In genomic region chr19:58476498-58477015, GRCh38 we compare ENCODE assay signal across 1 cellular context.
TF ChIP-seq lines count a peak whose summit lies in the region.

No MANE protein-coding gene starts in this region.

TF ChIP-seq in endothelial cell of umbilical vein, 7 proteins besides CTCF, POLR2A, EP300 and RAD21:
- TF ChIP-seq FOS (IDR thresholded peaks at IDR 0.05; ENCODE audit: borderline replicate concordance, insufficient read depth, low read length) (no peak), EZH2 (IDR thresholded peaks at IDR 0.05; ENCODE audit: borderline replicate concordance, low read depth, low read length, severe bottlenecking) (no peak), POLR2AphosphoS5 (IDR thresholded peaks at IDR 0.05; ENCODE audit: insufficient read depth, low read depth, low read length) (no peak), MYC (IDR thresholded peaks at IDR 0.05; ENCODE audit: low read depth, low read length) (no peak), JUN (IDR thresholded peaks at IDR 0.05; ENCODE audit: borderline replicate concordance, insufficient read depth, insufficient read length, low read depth) (no peak), GATA2 (IDR thresholded peaks at IDR 0.05; ENCODE audit: insufficient read depth, insufficient read length, low read depth, low read length) (no peak), MAX (IDR thresholded peaks at IDR 0.05; ENCODE audit: insufficient read depth, insufficient read length) (no peak)
